ENCODE assay signal across 26 cellular contexts in genomic region chr12:105219261-105220018, GRCh38. TPM values are rescaled to one million over a fixed set of nuclear protein-coding genes. Genes with fewer than 3 reads are reported as not detected.
A peak's percentile ranks its signal among the peaks of the same experiment; 100 is the strongest.
DNase-seq lines count a peak whose midpoint lies in the region; TF ChIP-seq lines count a peak whose summit lies in the region.
"Had no signal": no experiment of that assay in that cellular context is flagged by ENCODE, and none has a peak within 500 bp of the region (broad histone marks: within the 10 kb centered on the region; RNA-seq: fewer than 3 reads in every experiment).

No MANE protein-coding gene starts in this region.

- no peak overlapping the region for H2BK12ac ChIP-seq in mesenchymal stem cell (ENCODE audit: low read length in 2 of 2)

- no peak overlapping the region for H3K4me3 Mint-ChIP-seq in type B pancreatic cell
- H3K4me3 Mint-ChIP-seq: activated CD8-positive, alpha-beta T cell treated with anti-CD3 and anti-CD28 coated beads, Interleukin-2, amount 10 ng/mL, durations not matched to agents 7 days and 5 days; activated T-cell treated with anti-CD3 and anti-CD28 coated beads, Interleukin-2, amount 50 U/mL, for 24 hours; central memory CD8-positive, alpha-beta T cell; naive B cell; stimulated activated memory B cell treated with anti-CD40 and anti-IgM and Interleukin-4, amounts not matched to agents 10 μg/mL and 1 μg/mL and 100 μg/mL, for 72 hours had no signal

- H3K27ac ChIP-seq in breast epithelium (peak overlapping the region; percentile 67 to 74), mammary epithelial cell (ENCODE audit: insufficient read depth, low read depth, low read length) (no peak overlapping the region), mesenchymal stem cell (ENCODE audit: low read length, poor library complexity, severe bottlenecking) (no peak overlapping the region), esophagus squamous epithelium (peak overlapping the region in 2 of 4 donors; percentile 16 to 54)
- H3K27ac ChIP-seq: 22Rv1, epithelial cell of prostate, sigmoid colon, thyroid gland had no signal

- H4K20me1 ChIP-seq in mammary epithelial cell (ENCODE audit: insufficient read depth, low read length), result no peaks in the 10 kb centered on the region

- no TSS peak for BruUV-seq in mammary epithelial cell (replicated peaks; lab: Mats Ljungman, UMichigan)

- TF ChIP-seq CTCF in breast epithelium (IDR thresholded peaks at IDR 0.05) (no peak), mammary epithelial cell (conservative IDR thresholded peaks at IDR 0.05 in 1 of 2, IDR thresholded peaks at IDR 0.05 in 1 of 2; ENCODE audit: extremely low read depth in 1 of 2, insufficient read depth in 1 of 2, low read depth in 1 of 2, low read length in 2 of 2) (no peak), fibroblast of pulmonary artery (IDR thresholded peaks at IDR 0.05; ENCODE audit: low read length, missing control alignments) (no peak), type B pancreatic cell (conservative IDR thresholded peaks at IDR 0.05) (no peak), esophagus squamous epithelium (IDR thresholded peaks at IDR 0.05) (no peak)

- in situ Hi-C loops in mammary epithelial cell (cut with MboI; ENCODE audit: low sequenced_read_pairs in 2 of 2), result loop anchor here in 1 of 2 donors (25.0 kb wide), 1 partner anchor 143 kb away; no protein-coding TSS in a partner anchor

- no peak overlapping the region for H3K23ac ChIP-seq in mesenchymal stem cell (ENCODE audit: low read length in 2 of 2)

- no peak overlapping the region for H2BK15ac ChIP-seq in mesenchymal stem cell (ENCODE audit: low read depth, poor library complexity, severe bottlenecking)

- H3K14ac ChIP-seq in mesenchymal stem cell (ENCODE audit: low read length in 2 of 2), result no peak overlapping the region

- no peak overlapping the region for H2BK120ac ChIP-seq in mesenchymal stem cell (ENCODE audit: low read depth, low read length)

- CTCF ChIA-PET in mammary epithelial cell (lab: Charles Lee; ENCODE audit: low non-redundant PET), result no interaction called here

- H2BK5ac ChIP-seq in mesenchymal stem cell (ENCODE audit: low read depth, low read length, poor library complexity, severe bottlenecking), result no peak overlapping the region

- no peak overlapping the region for H2AK5ac ChIP-seq in mesenchymal stem cell (ENCODE audit: low read length, severe bottlenecking)

- H3K27ac Mint-ChIP-seq in type B pancreatic cell, result peak overlapping the region; percentile 37
- H3K27ac Mint-ChIP-seq: activated CD8-positive, alpha-beta T cell treated with anti-CD3 and anti-CD28 coated beads, Interleukin-2, amount 10 ng/mL, durations not matched to agents 7 days and 5 days; activated T-cell treated with anti-CD3 and anti-CD28 coated beads, Interleukin-2, amount 50 U/mL, for 24 hours; naive B cell; stimulated activated memory B cell treated with anti-CD40 and anti-IgM and Interleukin-4, amounts not matched to agents 10 μg/mL and 1 μg/mL and 100 μg/mL, for 72 hours had no signal

- no peaks in the 10 kb centered on the region for H3K9me3 Mint-ChIP-seq in type B pancreatic cell
- H3K9me3 Mint-ChIP-seq: activated T-cell treated with anti-CD3 and anti-CD28 coated beads, Interleukin-2, amount 50 U/mL, for 24 hours; central memory CD8-positive, alpha-beta T cell; naive B cell; stimulated activated memory B cell treated with anti-CD40 and anti-IgM and Interleukin-4, amounts not matched to agents 10 μg/mL and 1 μg/mL and 100 μg/mL, for 72 hours had no signal

- H3K4me2 ChIP-seq in mammary epithelial cell (ENCODE audit: insufficient read depth, low read depth, low read length), result no peak overlapping the region
- H3K4me2 ChIP-seq in mesenchymal stem cell (ENCODE audit: low read length, poor library complexity, severe bottlenecking), result no peak overlapping the region

- H4K8ac ChIP-seq in mesenchymal stem cell (ENCODE audit: low read length), result no peak overlapping the region

- no peak overlapping the region for H3K18ac ChIP-seq in mesenchymal stem cell (ENCODE audit: low read depth in 1 of 2, low read length in 2 of 2)

- H3K9me3 ChIP-seq in breast epithelium (no peaks in the 10 kb centered on the region), mammary epithelial cell (replicated peaks; ENCODE audit: insufficient read depth, low read length) (no peaks in the 10 kb centered on the region), mesenchymal stem cell (ENCODE audit: control insufficient read depth, low read length) (no peaks in the 10 kb centered on the region), esophagus squamous epithelium (no peaks in the 10 kb centered on the region)
- H3K9me3 ChIP-seq: BE2C, ovary, sigmoid colon, thyroid gland had no signal

- H3K27me3 ChIP-seq in breast epithelium, result no peaks in the 10 kb centered on the region
- no peaks in the 10 kb centered on the region for H3K27me3 ChIP-seq in mammary epithelial cell (ENCODE audit: insufficient read depth, low read length)
- H3K27me3 ChIP-seq in mesenchymal stem cell (ENCODE audit: control insufficient read depth in 1 of 2, insufficient read depth in 1 of 2, low read length in 2 of 2), result no peaks in the 10 kb centered on the region
- H3K27me3 ChIP-seq in esophagus squamous epithelium, result no peaks in the 10 kb centered on the region
- H3K27me3 ChIP-seq: BE2C, ovary, sigmoid colon, thyroid gland had no signal

- no peaks in the 10 kb centered on the region for H3K36me3 ChIP-seq in breast epithelium
- peaks cover 3% of the 10 kb centered on the region for H3K36me3 ChIP-seq in mammary epithelial cell (ENCODE audit: insufficient read depth, low read length)
- H3K36me3 ChIP-seq in mesenchymal stem cell (ENCODE audit: control insufficient read depth in 1 of 2, insufficient read depth in 2 of 2, low read depth in 1 of 2, low read length in 2 of 2), result peaks cover 46 to 86% of the 10 kb centered on the region in 2 experiments
- peaks cover 0 to 86% (median 8%) of the 10 kb centered on the region in 3 donors for H3K36me3 ChIP-seq in esophagus squamous epithelium
- H3K36me3 ChIP-seq: BE2C, ovary had no signal

- no peak overlapping the region for H3K4ac ChIP-seq in mesenchymal stem cell (ENCODE audit: low read depth in 1 of 2, low read length in 2 of 2)

- peaks cover 22% of the 10 kb centered on the region for H3K79me2 ChIP-seq in mammary epithelial cell (ENCODE audit: insufficient read depth, low read length)

- intact Hi-C loops in breast epithelium (cut with DNase I; ENCODE audit: low total_unique reads) (no loop called here), mammary epithelial cell (cut with micrococcal nuclease) (no loop called here), esophagus squamous epithelium (cut with DNase I) (no loop called here)

- H4K91ac ChIP-seq in mesenchymal stem cell (ENCODE audit: low read length), result no peak overlapping the region

- peaks cover 48% of the 10 kb centered on the region for H3K79me1 ChIP-seq in mesenchymal stem cell (replicated peaks; ENCODE audit: low read length, poor library complexity, severe bottlenecking)

- DNase-seq in breast epithelium (ENCODE audit: low spot score in 2 of 2) (no peak), mammary epithelial cell (no peak), fibroblast of pulmonary artery (ENCODE audit: low read depth) (peak; percentile 40), mesenchymal stem cell (no peak), type B pancreatic cell (ENCODE audit: extremely low spot score, unreplicated experiment) (no peak), A172 (ENCODE audit: low spot score) (no peak), esophagus squamous epithelium (lab: John Stamatoyannopoulos, UW) (no peak)
- DNase-seq in stimulated activated CD4-positive, alpha-beta T cell treated with anti-CD3 and anti-CD28 coated beads, Interleukin-15, amount 100 ng/mL, for 24 hours, result no peak
- DNase-seq: activated CD4-positive, alpha-beta T cell treated with anti-CD3 and anti-CD28 coated beads for 1 hour; activated CD8-positive, alpha-beta T cell treated with anti-CD3 and anti-CD28 coated beads, Interleukin-2, amount 10 ng/mL, durations not matched to agents 7 days and 5 days; activated naive CD4-positive, alpha-beta T cell treated with Interleukin-2 at 50 U/mL for 16 hours; activated T-cell treated with anti-CD3 and anti-CD28 coated beads, Interleukin-2, amount 50 U/mL, for 24 hours; BE2C; naive B cell; NCI-H1092 treated with DMSO at 0.1 percent for 48 hours; NCI-H2081; NCI-H82; ovary; SHP77 treated with DMSO at 0.1 percent for 48 hours; sigmoid colon; stimulated activated CD4-positive, alpha-beta T cell treated with anti-CD3 and anti-CD28 coated beads, Interleukin-1b, Interleukin-23, amount 100 ng/mL, for 48 hours; thyroid gland had no signal

- H3K9ac ChIP-seq in mammary epithelial cell (ENCODE audit: insufficient read depth, low read length), result no peak overlapping the region
- peak overlapping the region; percentile 52 for H3K9ac ChIP-seq in mesenchymal stem cell (ENCODE audit: low read length)

- no peaks in the 10 kb centered on the region for H3K27me3 Mint-ChIP-seq in type B pancreatic cell
- H3K27me3 Mint-ChIP-seq: activated T-cell treated with anti-CD3 and anti-CD28 coated beads, Interleukin-2, amount 50 U/mL, for 24 hours; central memory CD8-positive, alpha-beta T cell; naive B cell; stimulated activated memory B cell treated with anti-CD40 and anti-IgM and Interleukin-4, amounts not matched to agents 10 μg/mL and 1 μg/mL and 100 μg/mL, for 72 hours had no signal

- 73% methylated on average over 4 of the region's 4 CpGs for WGBS in mammary epithelial cell (ENCODE audit: low coverage, missing lambda C conversion rate)
- 91% methylated on average over 2 of the region's 4 CpGs for WGBS in mesenchymal stem cell
- 78 to 87% methylated on average over 4 of the region's 4 CpGs for WGBS in esophagus squamous epithelium, 2 donors

- TF ChIP-seq POLR2A in breast epithelium (IDR thresholded peaks at IDR 0.05) (no peak), esophagus squamous epithelium (IDR thresholded peaks at IDR 0.05) (no peak)

- H3K4me1 ChIP-seq in breast epithelium (peaks cover 0 to 10% of the 10 kb centered on the region in 2 donors), mammary epithelial cell (ENCODE audit: insufficient read depth, low read length) (peaks cover 7% of the 10 kb centered on the region), mesenchymal stem cell (ENCODE audit: control insufficient read depth, insufficient read depth, low read depth, low read length) (peaks cover 4% of the 10 kb centered on the region), esophagus squamous epithelium (peaks cover 5 to 67% (median 8%) of the 10 kb centered on the region in 3 donors)
- H3K4me1 ChIP-seq: BE2C, thyroid gland had no signal

- H3K4me3 ChIP-seq in breast epithelium (no peak overlapping the region), mammary epithelial cell (replicated peaks in 1 of 3; ENCODE audit: insufficient read depth in 1 of 3, low read depth in 2 of 3, low read length in 3 of 3) (no peak overlapping the region), fibroblast of pulmonary artery (replicated peaks; ENCODE audit: low read depth, low read length) (no peak overlapping the region), mesenchymal stem cell (ENCODE audit: insufficient read depth in 1 of 2, low read depth in 1 of 2, low read length in 2 of 2) (no peak overlapping the region), esophagus squamous epithelium (no peak overlapping the region)
- H3K4me3 ChIP-seq: ovary, sigmoid colon, thyroid gland had no signal

- dilution Hi-C loops in mammary epithelial cell (cut with HindIII; ENCODE audit: low sequenced_read_pairs), result loop anchor here (5.0 kb wide), 1 partner anchor 38 kb away; no protein-coding TSS in a partner anchor

- peaks cover 36% of the 10 kb centered on the region for H3K36me3 Mint-ChIP-seq in type B pancreatic cell

- peaks cover 26% of the 10 kb centered on the region for H3K4me1 Mint-ChIP-seq in type B pancreatic cell (ENCODE audit: unreplicated experiment)
- H3K4me1 Mint-ChIP-seq: stimulated activated memory B cell treated with anti-CD40 and anti-IgM and Interleukin-4, amounts not matched to agents 10 μg/mL and 1 μg/mL and 100 μg/mL, for 72 hours had no signal

- H2AFZ ChIP-seq in mammary epithelial cell (ENCODE audit: low read depth, low read length) (no peak overlapping the region), mesenchymal stem cell (ENCODE audit: low read depth, low read length) (no peak overlapping the region)

RNA-seq across cellular contexts. Expression of gene APPL2, which starts 16.5 kb away (rescaled TPM):
- 100 to 1,000 TPM in 1 of 3 donors, 10 to 100 TPM in 2; 73.0 to 130 (median 89.1) TPM for total RNA-seq in breast epithelium
- total RNA-seq in mammary epithelial cell, result 10 to 100 TPM; 32.1 to 36.0 TPM
- 13.2 TPM for polyA plus RNA-seq in mammary epithelial cell
- 6.7 TPM for polyA minus RNA-seq in mammary epithelial cell
- polyA plus RNA-seq in mesenchymal stem cell (2013, experiment 1 of 2), result 14.5 TPM
- polyA plus RNA-seq in mesenchymal stem cell (2013, experiment 2 of 2), result 16.6 TPM
- total RNA-seq in type B pancreatic cell (ENCODE audit: low replicate concordance), result 38.3 and 46.1 TPM in 2 replicates
- 41.6 and 46.4 TPM in 2 replicates for total RNA-seq in A172 (2014; rRNA removed; shearing (Covaris generic))
- total RNA-seq in esophagus squamous epithelium, result 10 to 100 TPM; 30.9 to 52.3 (median 35.2) TPM

Comparison
In these comparisons a context has a peak if more than half of its experiments do, and no peak if none do; other contexts are left out.
1. H3K27ac ChIP-seq: peak in breast epithelium (2 of 2); none in mammary epithelial cell (single experiment) and mesenchymal stem cell (single experiment).